In genomic region chr11:114087028-114087427, GRCh38 we compare ENCODE assay signal across 17 cellular contexts. TPM values are rescaled to one million over a fixed set of nuclear protein-coding genes. Genes with fewer than 3 reads are reported as not detected.
A peak's percentile ranks its signal among the peaks of the same experiment; 100 is the strongest.
DNase-seq lines count a peak whose midpoint lies in the region; ATAC-seq and TF ChIP-seq lines count a peak whose summit lies in the region.
"Had no signal": no experiment of that assay in that cellular context is flagged by ENCODE, and none has a peak within 500 bp of the region (broad histone marks: within the 10 kb centered on the region; RNA-seq: fewer than 3 reads in every experiment).

No MANE protein-coding gene starts in this region.

- TF ChIP-seq CTCF in NB4 (IDR thresholded peaks at IDR 0.05; ENCODE audit: low read depth, low read length) (no peak), choroid plexus epithelial cell (conservative IDR thresholded peaks at IDR 0.05; ENCODE audit: low read depth, low read length) (no peak), esophagus squamous epithelium (IDR thresholded peaks at IDR 0.05) (no peak)

- TF ChIP-seq POLR2A in NB4 (IDR thresholded peaks at IDR 0.05; ENCODE audit: extremely low read depth, insufficient read length), result no peak
- no peak for TF ChIP-seq POLR2A in esophagus squamous epithelium (IDR thresholded peaks at IDR 0.05)

- H3K27me3 Mint-ChIP-seq in activated T-cell treated with anti-CD3 and anti-CD28 coated beads, Interleukin-2, amount 50 U/mL, for 72 hours (ENCODE audit: low read depth), result peaks cover 11% of the 10 kb centered on the region

- WGBS in esophagus squamous epithelium, 2 donors, result 77 to 81% methylated on average over 5 of the region's 5 CpGs

- ATAC-seq in activated T-cell treated with anti-CD3 and anti-CD28 coated beads, Interleukin-2, amount 50 U/mL, for 72 hours (replicated peaks in 1 of 2), result no peak
- ATAC-seq in HG02885 (IDR thresholded peaks at IDR 0.05; ENCODE audit: poor library complexity, unreplicated experiment), result no peak
- ATAC-seq: HCT116 had no signal

- H3K27ac ChIP-seq in temporal lobe (ENCODE audit: low read depth, low read length) (peak overlapping the region; percentile 74), esophagus squamous epithelium (no peak overlapping the region)
- H3K27ac ChIP-seq: brain microvascular endothelial cell had no signal

- peaks cover 11 to 100% (median 64%) of the 10 kb centered on the region in 3 donors for H3K4me1 ChIP-seq in esophagus squamous epithelium

- H3K4me1 Mint-ChIP-seq in activated T-cell treated with anti-CD3 and anti-CD28 coated beads, Interleukin-2, amount 50 U/mL, for 72 hours (ENCODE audit: low read depth), result peaks cover 21% of the 10 kb centered on the region

- no peaks in the 10 kb centered on the region for H3K36me3 Mint-ChIP-seq in activated T-cell treated with anti-CD3 and anti-CD28 coated beads, Interleukin-2, amount 50 U/mL, for 72 hours (ENCODE audit: insufficient read depth in 2 of 2)

- H3K4me3 ChIP-seq in NB4 (ENCODE audit: low read depth, low read length) (no peak overlapping the region), choroid plexus epithelial cell (ENCODE audit: low read depth, low read length) (no peak overlapping the region), esophagus squamous epithelium (no peak overlapping the region)

- H3K27ac Mint-ChIP-seq in activated T-cell treated with anti-CD3 and anti-CD28 coated beads, Interleukin-2, amount 50 U/mL, for 72 hours, result peak overlapping the region; percentile 53

- peak overlapping the region; percentile 27 to 39 for H3K4me3 Mint-ChIP-seq in activated T-cell treated with anti-CD3 and anti-CD28 coated beads, Interleukin-2, amount 50 U/mL, for 72 hours

- peaks cover 0 to 77% (median 0%) of the 10 kb centered on the region in 3 donors for H3K36me3 ChIP-seq in esophagus squamous epithelium
- H3K36me3 ChIP-seq: brain microvascular endothelial cell had no signal

- intact Hi-C loops in esophagus squamous epithelium (cut with DNase I), result no loop called here

- H3K9me3 ChIP-seq in esophagus squamous epithelium, result no peaks in the 10 kb centered on the region

- H3K9me3 Mint-ChIP-seq in activated T-cell treated with anti-CD3 and anti-CD28 coated beads, Interleukin-2, amount 50 U/mL, for 72 hours, result no peaks in the 10 kb centered on the region

- no peak for DNase-seq in activated T-cell treated with anti-CD3 and anti-CD28 coated beads, Interleukin-2, amount 50 U/mL, for 72 hours
- DNase-seq in activated T-cell treated with anti-CD3 and anti-CD28 coated beads for 4 hours (no peak), NB4 (ENCODE audit: low read depth) (peak; percentile 77), choroid plexus epithelial cell (ENCODE audit: low read depth) (peak; percentile 34), NCI-H345 (lab: John Stamatoyannopoulos, UW) (no peak), esophagus squamous epithelium (lab: John Stamatoyannopoulos, UW) (no peak)
- DNase-seq: activated CD4-positive, CD25-positive, alpha-beta regulatory T cell treated with anti-CD3 and anti-CD28 coated beads, Interleukin-2, amount 50 U/mL, for 72 hours; activated CD8-positive, alpha-beta memory T cell treated with anti-CD3 and anti-CD28 coated beads, Interleukin-2, amount 50 U/mL, for 48 hours; activated naive CD4-positive, alpha-beta T cell treated with anti-CD3 and anti-CD28 coated beads, Interleukin-2, amount 50 U/mL, for 16 hours; brain microvascular endothelial cell; islet precursor cell; KG1; NCI-H2171 treated with DMSO at 0.1 percent for 48 hours; NCI-H82 had no signal

- H3K27me3 ChIP-seq in esophagus squamous epithelium, result no peaks in the 10 kb centered on the region
- H3K27me3 ChIP-seq: brain microvascular endothelial cell had no signal

RNA-seq across cellular contexts. Expression of gene ZBTB16, which starts 27.5 kb away (rescaled TPM):
- 1 to 10 TPM; 3.3 to 4.0 TPM for total RNA-seq in activated T-cell treated with anti-CD3 and anti-CD28 coated beads, Interleukin-2, amount 50 U/mL, for 72 hours
- 8.4 TPM for total RNA-seq in temporal lobe
- 100 to 1,000 TPM in 1 of 4 donors, 10 to 100 TPM in 3; 10.4 to 137 (median 18.8) TPM for total RNA-seq in esophagus squamous epithelium

Comparison
In these comparisons a context has a peak if more than half of its experiments do, and no peak if none do; other contexts are left out.
1. DNase-seq: peak in NB4 (single experiment) and choroid plexus epithelial cell (single experiment); none in activated T-cell treated with anti-CD3 and anti-CD28 coated beads, Interleukin-2, amount 50 U/mL, for 72 hours (0 of 2), activated T-cell treated with anti-CD3 and anti-CD28 coated beads for 4 hours (single experiment), NCI-H345 (single experiment) and esophagus squamous epithelium (single experiment).